Comparison of ENCODE assay signal across 26 cellular contexts in the genomic region with DNA sequence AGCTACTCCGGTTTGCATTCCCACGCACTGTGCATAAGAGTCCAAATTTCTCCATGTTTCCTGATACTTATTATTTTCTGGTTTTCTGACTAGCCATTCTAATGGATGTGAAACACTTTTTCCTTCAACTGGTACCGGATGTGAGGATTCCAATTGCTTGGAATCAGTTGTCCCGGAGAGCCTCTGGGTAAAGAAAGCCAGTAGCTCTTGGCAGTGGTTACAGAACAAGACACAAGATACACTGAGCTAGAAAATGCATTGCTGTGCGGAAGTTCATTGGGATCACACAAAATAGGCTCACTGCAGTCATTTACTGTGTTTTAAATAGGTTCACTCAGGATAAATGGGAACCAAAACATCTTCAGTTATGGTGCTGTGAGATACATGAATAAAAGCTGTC. TPM values are rescaled to one million over a fixed set of nuclear protein-coding genes. Genes with fewer than 3 reads are reported as not detected.
"Had no signal": no experiment of that assay in that cellular context is flagged by ENCODE, and none has a peak within 500 bp of the region (broad histone marks: within the 10 kb centered on the region; RNA-seq: fewer than 3 reads in every experiment).

No MANE protein-coding gene starts in this region.

- ATAC-seq: lower lobe of right lung; naive thymus-derived CD8-positive, alpha-beta T cell; stimulated activated naive CD8-positive, alpha-beta T cell treated with anti-CD3 and anti-CD28 coated beads, Interleukin-15, Interleukin-2, amounts not matched to agents 100 U/mL and 50 U/mL, for 24 hours had no signal

- DNase-seq: activated B cell treated with CpG ODN at 0.5 μM for 24 hours; activated CD4-positive, alpha-beta memory T cell treated with anti-CD3 and anti-CD28 coated beads for 36 hours; activated CD4-positive, alpha-beta T cell treated with anti-CD3 and anti-CD28 coated beads for 4 hours; activated naive CD4-positive, alpha-beta T cell treated with Interleukin-2 at 50 U/mL for 16 hours; activated naive CD8-positive, alpha-beta T cell treated with anti-CD3 and anti-CD28 coated beads for 36 hours; activated T-cell treated with anti-CD3 and anti-CD28 coated beads, Interleukin-2, amount 50 U/mL, for 48 hours; amniotic stem cell; colonic mucosa; dorsolateral prefrontal cortex; heart right ventricle; islet precursor cell; left cardiac atrium; lower lobe of right lung; naive thymus-derived CD8-positive, alpha-beta T cell; stimulated activated CD4-positive, alpha-beta T cell treated with anti-CD3 and anti-CD28 coated beads, Interleukin-12 subunit alpha, Interleukin-12 subunit beta, amount 100 ng/mL, for 4 hours; stimulated activated CD4-positive, alpha-beta T cell treated with anti-CD3 and anti-CD28 coated beads, Interleukin-4, amount 100 ng/mL, for 4 hours; stimulated activated naive CD8-positive, alpha-beta T cell treated with anti-CD3 and anti-CD28 coated beads, Interleukin-15, Interleukin-2, amounts not matched to agents 100 U/mL and 50 U/mL, for 24 hours; T1000; transverse colon had no signal

- H3K9me3 ChIP-seq: breast epithelium, colonic mucosa, esophagus muscularis mucosa, heart right ventricle, lower lobe of right lung, prostate gland, suprapubic skin, transverse colon had no signal

- H3K4me3 Mint-ChIP-seq: activated B cell treated with CpG ODN at 0.5 μM for 24 hours; activated CD4-positive, alpha-beta memory T cell treated with anti-CD3 and anti-CD28 coated beads for 36 hours; activated naive CD8-positive, alpha-beta T cell treated with anti-CD3 and anti-CD28 coated beads for 36 hours; central memory CD8-positive, alpha-beta T cell; naive thymus-derived CD8-positive, alpha-beta T cell; neural progenitor cell; T-helper 1 cell treated with Interleukin-12 subunit alpha and Interleukin-12 subunit beta and Interleukin-4 antibody, amounts not matched to agents 30 μg/mL and 1 μg/mL, for 36 hours had no signal

- H3K4me3 ChIP-seq: breast epithelium, colonic mucosa, dorsolateral prefrontal cortex, esophagus muscularis mucosa, heart right ventricle, lower lobe of right lung, neural progenitor cell, prostate gland, suprapubic skin, transverse colon had no signal

- H3K4me1 ChIP-seq: breast epithelium, prostate gland had no signal

- H2AFZ ChIP-seq: neural progenitor cell had no signal

- H3K27ac ChIP-seq: breast epithelium, colonic mucosa, esophagus muscularis mucosa, heart right ventricle, lower lobe of right lung, neural progenitor cell, prostate gland, suprapubic skin, transverse colon had no signal

- H3K27ac Mint-ChIP-seq: activated B cell treated with CpG ODN at 0.5 μM for 24 hours; activated CD4-positive, alpha-beta memory T cell treated with anti-CD3 and anti-CD28 coated beads for 36 hours; activated naive CD8-positive, alpha-beta T cell treated with anti-CD3 and anti-CD28 coated beads for 36 hours; naive thymus-derived CD8-positive, alpha-beta T cell; neural progenitor cell; T-helper 1 cell treated with Interleukin-12 subunit alpha and Interleukin-12 subunit beta and Interleukin-4 antibody, amounts not matched to agents 30 μg/mL and 1 μg/mL, for 36 hours had no signal

- H3K27me3 ChIP-seq: breast epithelium, colonic mucosa, suprapubic skin, transverse colon had no signal

- H3K9me3 Mint-ChIP-seq: activated B cell treated with CpG ODN at 0.5 μM for 24 hours; activated CD4-positive, alpha-beta memory T cell treated with anti-CD3 and anti-CD28 coated beads for 36 hours; activated naive CD8-positive, alpha-beta T cell treated with anti-CD3 and anti-CD28 coated beads for 36 hours; central memory CD8-positive, alpha-beta T cell; naive thymus-derived CD8-positive, alpha-beta T cell; T-helper 1 cell treated with Interleukin-12 subunit alpha and Interleukin-12 subunit beta and Interleukin-4 antibody, amounts not matched to agents 30 μg/mL and 1 μg/mL, for 36 hours had no signal

- H3K36me3 ChIP-seq: breast epithelium, colonic mucosa, esophagus muscularis mucosa, heart right ventricle, lower lobe of right lung, neural progenitor cell, prostate gland, suprapubic skin, transverse colon had no signal

- H3K4me2 ChIP-seq: neural progenitor cell had no signal

- H3K9ac ChIP-seq: neural progenitor cell had no signal

RNA-seq across cellular contexts. Expression of gene RNF182, which starts 54.6 kb away (rescaled TPM):
- total RNA-seq: activated B cell treated with CpG ODN at 0.5 μM for 24 hours; activated CD4-positive, alpha-beta memory T cell treated with anti-CD3 and anti-CD28 coated beads for 36 hours; activated naive CD8-positive, alpha-beta T cell treated with anti-CD3 and anti-CD28 coated beads for 36 hours; colonic mucosa; naive thymus-derived CD8-positive, alpha-beta T cell; transverse colon had no signal
- polyA plus RNA-seq: naive thymus-derived CD8-positive, alpha-beta T cell had no signal
